ENCODE assay signal across 8 cellular contexts in genomic region chr6:17703256-17703694, GRCh38. TPM values are rescaled to one million over a fixed set of nuclear protein-coding genes. Genes with fewer than 3 reads are reported as not detected.
A peak's percentile ranks its signal among the peaks of the same experiment; 100 is the strongest.
DNase-seq lines count a peak whose midpoint lies in the region; ATAC-seq and TF ChIP-seq lines count a peak whose summit lies in the region.

No MANE protein-coding gene starts in this region.

- no peaks in the 10 kb centered on the region for H3K9me3 Mint-ChIP-seq in activated T-cell treated with anti-CD3 and anti-CD28 coated beads, Interleukin-2, amount 50 U/mL, for 24 hours

- no peak for DNase-seq in activated T-cell treated with anti-CD3 and anti-CD28 coated beads, Interleukin-2, amount 50 U/mL, for 24 hours
- DNase-seq in activated T-cell treated with anti-CD3 and anti-CD28 coated beads for 4 hours (no peak), OCI-M1 (lab: John Stamatoyannopoulos, UW) (peak; percentile 85), dermis blood vessel endothelial cell (peak; percentile 83), NCI-H2196 treated with DMSO at 0.1 percent for 48 hours (lab: John Stamatoyannopoulos, UW; ENCODE audit: unreplicated experiment) (no peak), tibial nerve (ENCODE audit: low spot score in 2 of 2) (no peak)

- H2AFZ ChIP-seq in parathyroid adenoma = no peak overlapping the region

- H3K4me2 ChIP-seq in parathyroid adenoma (ENCODE audit: low read length) = peak overlapping the region; percentile 27

- peak overlapping the region; percentile 92 for H3K27ac Mint-ChIP-seq in activated T-cell treated with anti-CD3 and anti-CD28 coated beads, Interleukin-2, amount 50 U/mL, for 24 hours

- H3K4me3 Mint-ChIP-seq in activated T-cell treated with anti-CD3 and anti-CD28 coated beads, Interleukin-2, amount 50 U/mL, for 24 hours = peak overlapping the region; percentile 89

- H3K4me1 Mint-ChIP-seq in activated T-cell treated with anti-CD3 and anti-CD28 coated beads, Interleukin-2, amount 50 U/mL, for 24 hours (ENCODE audit: low read depth) = peaks cover 56% of the 10 kb centered on the region

- H3K4me1 ChIP-seq in parathyroid adenoma (peaks cover 3% of the 10 kb centered on the region), tibial nerve (peaks cover 0 to 56% (median 26%) of the 10 kb centered on the region in 4 donors)

- H3K27me3 Mint-ChIP-seq in activated T-cell treated with anti-CD3 and anti-CD28 coated beads, Interleukin-2, amount 50 U/mL, for 24 hours = no peaks in the 10 kb centered on the region

- H3K36me3 ChIP-seq in parathyroid adenoma (ENCODE audit: control insufficient read depth, insufficient read depth, low read length) = no peaks in the 10 kb centered on the region
- H3K36me3 ChIP-seq in tibial nerve = no peaks in the 10 kb centered on the region

- WGBS in tibial nerve, 2 donors = 25 to 53% methylated on average over 1 of the region's 1 CpG

- H3K79me2 ChIP-seq in parathyroid adenoma = peaks cover 36% of the 10 kb centered on the region

- H3K36me3 Mint-ChIP-seq in activated T-cell treated with anti-CD3 and anti-CD28 coated beads, Interleukin-2, amount 50 U/mL, for 24 hours (ENCODE audit: low read depth) = peaks cover 76% of the 10 kb centered on the region

- TF ChIP-seq POLR2A in tibial nerve (IDR thresholded peaks at IDR 0.05) = no peak

- TF ChIP-seq CTCF in parathyroid adenoma (IDR thresholded peaks at IDR 0.05) (no peak), tibial nerve (IDR thresholded peaks at IDR 0.05) (no peak)

- ATAC-seq in GM19452 (IDR thresholded peaks at IDR 0.05; ENCODE audit: unreplicated experiment) = no peak

- H3K9ac ChIP-seq in parathyroid adenoma = no peak overlapping the region

- H3K27ac ChIP-seq in parathyroid adenoma = no peak overlapping the region
- peak overlapping the region in 2 of 4 donors; percentile 30 to 49 for H3K27ac ChIP-seq in tibial nerve

- no peaks in the 10 kb centered on the region for H3K27me3 ChIP-seq in parathyroid adenoma (ENCODE audit: control insufficient read depth, insufficient read depth, low read length)
- no peaks in the 10 kb centered on the region for H3K27me3 ChIP-seq in tibial nerve

- H3K4me3 ChIP-seq in parathyroid adenoma (ENCODE audit: low read depth, low read length) (no peak overlapping the region), tibial nerve (no peak overlapping the region)

- TF ChIP-seq EP300 in tibial nerve (IDR thresholded peaks at IDR 0.05) = peak in 1 of 2 donors; percentile 23

- H3K9me3 ChIP-seq in parathyroid adenoma (ENCODE audit: control insufficient read depth, low read length) = no peaks in the 10 kb centered on the region
- no peaks in the 10 kb centered on the region for H3K9me3 ChIP-seq in tibial nerve

RNA-seq across cellular contexts. Expression of gene NUP153, which starts 3.5 kb away (rescaled TPM):
- 31.3 and 41.7 TPM in 2 replicates for total RNA-seq in dermis blood vessel endothelial cell
- total RNA-seq in tibial nerve = 10 to 100 TPM; 30.0 to 33.5 (median 33.0) TPM

Comparison
In these comparisons a context has a peak if more than half of its experiments do, and no peak if none do; other contexts are left out.
1. DNase-seq: peak in OCI-M1 (single experiment) and dermis blood vessel endothelial cell (single experiment); none in activated T-cell treated with anti-CD3 and anti-CD28 coated beads, Interleukin-2, amount 50 U/mL, for 24 hours (single experiment), activated T-cell treated with anti-CD3 and anti-CD28 coated beads for 4 hours (single experiment), NCI-H2196 treated with DMSO at 0.1 percent for 48 hours (single experiment) and tibial nerve (0 of 2).